In the genomic region with DNA sequence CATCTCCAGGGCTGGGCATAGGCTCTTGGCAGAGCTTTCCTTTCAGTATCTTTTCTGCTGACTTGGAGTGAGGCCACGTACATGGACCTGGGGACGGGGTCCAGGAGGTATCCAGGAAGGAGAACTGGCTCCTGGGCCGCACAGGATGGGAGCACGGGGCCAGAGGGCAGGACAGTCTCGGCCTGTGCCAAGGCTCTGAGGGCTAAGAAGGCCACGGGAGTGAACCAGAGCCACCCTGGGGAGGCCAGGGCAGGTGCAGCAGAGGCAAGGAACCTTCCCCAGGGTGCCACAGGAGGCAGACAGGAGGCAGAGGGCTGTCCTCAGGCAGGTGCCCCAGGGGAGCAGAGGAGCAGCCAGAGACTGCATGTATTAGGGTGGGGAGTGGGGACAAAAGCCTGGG, we compare ENCODE assay signal across 15 cellular contexts. TPM values are rescaled to one million over a fixed set of nuclear protein-coding genes. Genes with fewer than 3 reads are reported as not detected.
DNase-seq lines count a peak whose midpoint lies in the region; ATAC-seq, FAIRE-seq and TF ChIP-seq lines count a peak whose summit lies in the region.
"Had no signal": no experiment of that assay in that cellular context is flagged by ENCODE, and none has a peak within 500 bp of the region (broad histone marks: within the 10 kb centered on the region; RNA-seq: fewer than 3 reads in every experiment).

No MANE protein-coding gene starts in this region.

- no peak for FAIRE-seq in kidney (lab: Jason Lieb, UNC)

- H3K27me3 ChIP-seq in ascending aorta = no peaks in the 10 kb centered on the region
- H3K27me3 ChIP-seq: BLaER1 had no signal

- no peak overlapping the region for H3K4me3 ChIP-seq in ascending aorta
- no peak overlapping the region for H3K4me3 ChIP-seq in kidney (ENCODE audit: low read length in 2 of 2)
- H3K4me3 ChIP-seq: BLaER1, GM23338 had no signal

- H3K4me1 Mint-ChIP-seq in Calu3 (ENCODE audit: low read depth, unreplicated experiment) = peaks cover 28% of the 10 kb centered on the region
- H3K4me1 Mint-ChIP-seq: CD8-positive, alpha-beta memory T cell; GM23338 had no signal

- intact Hi-C loops in Right ventricle myocardium inferior (cut with DNase I) (no loop called here), cardiac septum (cut with DNase I) (no loop called here), Calu3 (cut with micrococcal nuclease; ENCODE audit: unreplicated experiment) (no loop called here), ascending aorta (cut with DNase I) (no loop called here), kidney (cut with DNase I) (no loop called here)

- peak; percentile 62 for DNase-seq in Right ventricle myocardium inferior (ENCODE audit: missing footprints)
- no peak for DNase-seq in cardiac septum (ENCODE audit: low spot score)
- no peak for DNase-seq in Calu3
- DNase-seq in ascending aorta (ENCODE audit: low spot score in 2 of 2) = no peak
- peak; percentile 64 for DNase-seq in kidney
- DNase-seq in HPDE6-E6E7 (ENCODE audit: extremely low spot score) = no peak
- no peak for DNase-seq in epidermal melanocyte (ENCODE audit: insufficient read length, low spot score)
- no peak for DNase-seq in activated T-cell treated with anti-CD3 and anti-CD28 coated beads, Interleukin-2, amount 50 U/mL, for 48 hours
- DNase-seq: 8988T, AML-193, DMS 273 treated with DMSO at 0.1 percent for 48 hours, H7 had no signal

- H3K9me3 ChIP-seq in ascending aorta (no peaks in the 10 kb centered on the region), kidney (ENCODE audit: control insufficient read depth in 1 of 2, low read length in 2 of 2) (no peaks in the 10 kb centered on the region)
- H3K9me3 ChIP-seq: BLaER1 had no signal

- ATAC-seq in Right ventricle myocardium inferior = no peak
- ATAC-seq: GM23338 had no signal

- CTCF ChIA-PET in Calu3 (lab: Charles Lee) = no interaction called here

- BruUV-seq in Calu3 (replicated peaks; lab: Mats Ljungman, UMichigan) = no TSS peak

- H3K4me1 ChIP-seq in ascending aorta (peaks cover 0 to 4% of the 10 kb centered on the region in 2 donors), kidney (ENCODE audit: control insufficient read depth in 1 of 2, insufficient read depth in 1 of 2, low read depth in 1 of 2, low read length in 2 of 2) (peaks cover 8 to 11% of the 10 kb centered on the region in 2 donors)
- H3K4me1 ChIP-seq: BLaER1 had no signal

- peaks cover 54% of the 10 kb centered on the region for H3K36me3 Mint-ChIP-seq in Calu3 (ENCODE audit: insufficient read depth, unreplicated experiment)

- H3K27ac Mint-ChIP-seq in Calu3 (ENCODE audit: unreplicated experiment) = peak overlapping the region; percentile 12
- H3K27ac Mint-ChIP-seq: GM23338 had no signal

- H3K36me3 ChIP-seq in ascending aorta (peaks cover 54 to 67% of the 10 kb centered on the region in 2 donors), kidney (ENCODE audit: control insufficient read depth in 1 of 2, insufficient read depth in 2 of 2, low read length in 2 of 2) (no peaks in the 10 kb centered on the region)

- H3K27me3 Mint-ChIP-seq in Calu3 (ENCODE audit: unreplicated experiment) = no peaks in the 10 kb centered on the region
- H3K27me3 Mint-ChIP-seq: CD8-positive, alpha-beta memory T cell had no signal

- H3K4me3 Mint-ChIP-seq in Calu3 (ENCODE audit: low read depth, unreplicated experiment) = no peak overlapping the region
- H3K4me3 Mint-ChIP-seq: CD8-positive, alpha-beta memory T cell; GM23338 had no signal

- H3K27ac ChIP-seq in ascending aorta (peak overlapping the region; percentile 9 to 83), kidney (ENCODE audit: low read depth in 2 of 2, low read length in 2 of 2) (no peak overlapping the region)
- H3K27ac ChIP-seq: BLaER1 had no signal

- TF ChIP-seq CTCF in Calu3 (IDR thresholded peaks at IDR 0.05; ENCODE audit: unreplicated experiment) = no peak
- no peak for TF ChIP-seq CTCF in ascending aorta (IDR thresholded peaks at IDR 0.05)
- TF ChIP-seq CTCF in kidney (IDR thresholded peaks at IDR 0.05; ENCODE audit: borderline replicate concordance, extremely low read depth, insufficient read depth) = no peak

- H3K9me3 Mint-ChIP-seq in Calu3 (ENCODE audit: low read depth, unreplicated experiment) = no peaks in the 10 kb centered on the region
- H3K9me3 Mint-ChIP-seq: CD8-positive, alpha-beta memory T cell; GM23338 had no signal

- H3K9ac ChIP-seq in kidney (ENCODE audit: low read length in 2 of 2) = no peak overlapping the region
- H3K9ac ChIP-seq: BLaER1 had no signal

RNA-seq across cellular contexts. Expression of gene PLXNA1, which starts 50.3 kb away (rescaled TPM):
- total RNA-seq in Right ventricle myocardium inferior (29.6 TPM), cardiac septum (31.6 TPM), Calu3 (2022) (81.1 and 84.3 TPM in 2 replicates), ascending aorta (79.8 TPM), kidney (29.0 TPM)
- polyA plus RNA-seq in kidney (ENCODE audit: insufficient read depth, low read depth, low replicate concordance) = 5.3 TPM

Comparison
In these comparisons a context has a peak if more than half of its experiments do, and no peak if none do; other contexts are left out.
1. DNase-seq: peak in Right ventricle myocardium inferior (single experiment) and kidney (single experiment); none in cardiac septum (single experiment), Calu3 (single experiment), ascending aorta (0 of 2), HPDE6-E6E7 (single experiment), epidermal melanocyte (single experiment) and activated T-cell treated with anti-CD3 and anti-CD28 coated beads, Interleukin-2, amount 50 U/mL, for 48 hours (0 of 2).
2. H3K27ac ChIP-seq: peak in ascending aorta (2 of 2); none in kidney (0 of 2).